ENCODE assay signal across 8 cellular contexts in the genomic region with DNA sequence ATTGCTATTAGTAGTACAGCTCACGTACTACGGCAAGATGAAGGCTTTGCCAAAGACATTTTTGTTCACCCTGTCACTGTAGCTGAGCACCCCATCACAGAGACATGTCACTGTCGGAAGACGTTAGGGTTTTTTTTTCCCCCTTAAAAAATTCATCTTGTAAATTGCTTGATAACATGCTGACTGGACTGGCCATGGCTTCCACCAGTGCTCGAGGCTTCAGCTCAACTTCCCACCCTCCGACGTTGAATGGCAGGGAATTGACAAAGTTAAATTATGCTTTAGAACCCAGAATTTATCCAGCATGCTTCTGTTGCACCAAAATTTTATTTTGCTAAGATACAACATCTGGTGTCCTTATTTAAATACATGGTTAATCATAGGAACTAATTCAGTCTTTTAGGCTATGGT. TPM values are rescaled to one million over a fixed set of nuclear protein-coding genes. Genes with fewer than 3 reads are reported as not detected.
DNase-seq lines count a peak whose midpoint lies in the region; ATAC-seq and TF ChIP-seq lines count a peak whose summit lies in the region.

No MANE protein-coding gene starts in this region.

- ATAC-seq in left ventricle myocardium superior = no peak
- ATAC-seq in lung (ENCODE audit: insufficient read depth, low FRiP score) = no peak

- no peak for TF ChIP-seq POLR2A in uterus (IDR thresholded peaks at IDR 0.05)

- H3K36me3 ChIP-seq in cardiac muscle cell (no peaks in the 10 kb centered on the region), lung (ENCODE audit: control insufficient read depth in 2 of 2, insufficient read depth in 2 of 2, low read length in 2 of 2) (no peaks in the 10 kb centered on the region), uterus (no peaks in the 10 kb centered on the region)

- TF ChIP-seq CTCF in cardiac muscle cell (IDR thresholded peaks at IDR 0.05; ENCODE audit: low read depth, low read length) = no peak
- TF ChIP-seq CTCF in lung (IDR thresholded peaks at IDR 0.05; ENCODE audit: control extremely low read depth, extremely low read depth) = no peak
- no peak for TF ChIP-seq CTCF in uterus (IDR thresholded peaks at IDR 0.05)

- H3K27ac ChIP-seq in cardiac muscle cell (peak overlapping the region; percentile 89), angular gyrus (ENCODE audit: low read depth, low read length) (peak overlapping the region; percentile 88), lung (ENCODE audit: low read depth in 1 of 2, low read length in 1 of 2) (peak overlapping the region; percentile 97 to 98), uterus (peak overlapping the region; percentile 99 to 100)

- H3K27me3 ChIP-seq in cardiac muscle cell = no peaks in the 10 kb centered on the region
- no peaks in the 10 kb centered on the region for H3K27me3 ChIP-seq in lung (ENCODE audit: control insufficient read depth, insufficient read depth)
- H3K27me3 ChIP-seq in uterus = no peaks in the 10 kb centered on the region

- H3K9me3 ChIP-seq in cardiac muscle cell (ENCODE audit: low read depth) (no peaks in the 10 kb centered on the region), lung (ENCODE audit: control insufficient read depth in 2 of 2, insufficient read depth in 1 of 2, low read length in 1 of 2) (no peaks in the 10 kb centered on the region), uterus (no peaks in the 10 kb centered on the region)

- H3K4me3 ChIP-seq in cardiac muscle cell (peak overlapping the region; percentile 90), lung (peak overlapping the region; percentile 84), uterus (peak overlapping the region; percentile 87 to 98)

- intact Hi-C loops in left ventricle myocardium superior (cut with micrococcal nuclease) (no loop called here), uterus (cut with DNase I; ENCODE audit: low total_unique reads) (no loop called here)

- H3K4me1 ChIP-seq in cardiac muscle cell (ENCODE audit: low read depth) (peaks cover 24% of the 10 kb centered on the region), lung (ENCODE audit: control insufficient read depth in 2 of 2, insufficient read depth in 2 of 2, low read length in 2 of 2) (peaks cover 0 to 3% of the 10 kb centered on the region in 2 donors), uterus (peaks cover 5 to 8% of the 10 kb centered on the region in 2 donors)

- 5 to 8% methylated on average over 7 of the region's 7 CpGs for WGBS in lung, 2 donors

- DNase-seq in cardiac muscle cell (ENCODE audit: low read depth in 1 of 2, low spot score in 1 of 2) = no peak
- DNase-seq in left ventricle myocardium superior = no peak
- DNase-seq in lung (ENCODE audit: low spot score) = no peak
- DNase-seq in uterus = no peak
- DNase-seq in iPS-NIHi7 (ENCODE audit: extremely low spot score) = no peak
- DNase-seq in NCI-H2107 (lab: John Stamatoyannopoulos, UW) = no peak
- no peak for DNase-seq in stimulated activated CD4-positive, alpha-beta T cell treated with anti-CD3 and anti-CD28 coated beads, Interleukin-2, amount 100 ng/mL, for 24 hours

RNA-seq across cellular contexts. Expression of a gene that starts 0.7 kb away (rescaled TPM):
- total RNA-seq in cardiac muscle cell (14.9 and 26.4 TPM in 2 replicates), left ventricle myocardium superior (38.9 TPM), lung (100 to 1,000 TPM in 1 of 2 donors, 10 to 100 TPM in 1; 32.7 to 101 TPM), uterus (10 to 100 TPM; 12.3 to 59.5 (median 31.9) TPM)
- polyA plus RNA-seq in cardiac muscle cell (22.9 and 38.8 TPM in 2 replicates), lung (10 to 100 TPM; 11.0 to 15.3 TPM)
